1 cellular context compared by ENCODE assay signal in the genomic region with DNA sequence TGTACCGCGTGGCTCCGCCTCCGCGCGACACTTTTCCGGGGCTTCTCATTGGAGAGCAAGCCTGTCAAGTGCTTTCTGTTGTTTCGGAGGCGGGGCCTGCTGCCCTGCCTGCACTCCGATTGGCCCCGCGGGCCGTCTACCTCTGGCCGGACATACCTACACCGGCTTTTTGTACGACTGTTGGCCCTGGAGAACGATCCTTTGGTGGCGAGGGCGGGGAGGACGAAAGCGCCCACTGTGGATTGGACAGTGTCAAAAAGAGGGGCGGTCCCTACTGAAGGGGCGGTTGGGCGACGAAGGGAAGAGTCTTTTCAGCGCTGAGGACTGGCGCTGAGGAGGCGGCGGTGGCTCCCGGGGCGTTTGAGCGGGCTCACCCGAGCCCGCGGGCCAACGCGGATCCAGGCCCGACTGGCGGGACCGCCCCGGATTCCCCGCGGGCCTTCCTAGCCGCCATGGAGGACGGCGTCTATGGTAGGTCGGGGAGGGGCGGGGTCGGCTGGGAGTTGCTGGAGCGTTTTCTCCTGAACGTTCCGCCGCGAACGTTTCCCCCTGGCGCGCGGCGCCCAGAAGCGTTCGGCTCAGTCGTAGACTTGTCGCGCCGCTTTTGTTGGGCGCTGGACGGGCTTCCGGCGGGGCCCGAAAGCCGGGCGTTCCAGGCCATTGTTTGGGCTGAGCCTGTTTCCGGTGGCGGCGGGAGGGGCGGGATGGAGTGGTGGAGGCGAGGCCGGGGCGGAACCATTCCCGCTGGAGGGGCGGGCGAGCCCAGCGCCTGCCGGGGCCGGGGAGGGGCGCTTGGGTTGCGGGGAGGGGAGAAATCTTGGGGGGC.
TF ChIP-seq lines count a peak whose summit lies in the region.

A gene with protein sequence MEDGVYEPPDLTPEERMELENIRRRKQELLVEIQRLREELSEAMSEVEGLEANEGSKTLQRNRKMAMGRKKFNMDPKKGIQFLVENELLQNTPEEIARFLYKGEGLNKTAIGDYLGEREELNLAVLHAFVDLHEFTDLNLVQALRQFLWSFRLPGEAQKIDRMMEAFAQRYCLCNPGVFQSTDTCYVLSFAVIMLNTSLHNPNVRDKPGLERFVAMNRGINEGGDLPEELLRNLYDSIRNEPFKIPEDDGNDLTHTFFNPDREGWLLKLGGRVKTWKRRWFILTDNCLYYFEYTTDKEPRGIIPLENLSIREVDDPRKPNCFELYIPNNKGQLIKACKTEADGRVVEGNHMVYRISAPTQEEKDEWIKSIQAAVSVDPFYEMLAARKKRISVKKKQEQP (plus strand): TSS at position 314 of the 826 bp plus-strand sequence. CDS start 139 bp downstream, at position 453.

TF ChIP-seq in K562, 482 proteins besides CTCF, POLR2A, EP300 and RAD21 (continued from another document and continues in another):
- TF ChIP-seq MYC (IDR thresholded peaks at IDR 0.05; ENCODE audit: low read depth, low read length) (no peak), MYC (CRISPR knock-in tag; IDR thresholded peaks at IDR 0.05; ENCODE audit: borderline replicate concordance, low read depth) (peak; percentile 61; the same call in 1 of the 2 replicates), MTF1 (CRISPR knock-in tag; IDR thresholded peaks at IDR 0.05; ENCODE audit: borderline replicate concordance) (no peak), SMAD3 (CRISPR knock-in tag; conservative IDR thresholded peaks at IDR 0.05) (0 out of 2 replicates have a peak, but pooled peaks have one; percentile 45), ZNF282 (CRISPR knock-in tag; IDR thresholded peaks at IDR 0.05) (no peak), ZNF133 (CRISPR knock-in tag; IDR thresholded peaks at IDR 0.05) (no peak), SMAD1 (IDR thresholded peaks at IDR 0.05; ENCODE audit: low read depth, low read length, partially characterized antibody) (peak; percentile 54), NFIC (IDR thresholded peaks at IDR 0.05) (peak; percentile 45), CBX2 (IDR thresholded peaks at IDR 0.05; ENCODE audit: insufficient read depth, low read length, poor library complexity, severe bottlenecking) (no peak), ZKSCAN8 (CRISPR knock-in tag; IDR thresholded peaks at IDR 0.05) (no peak), ARNT (IDR thresholded peaks at IDR 0.05) (no peak), RFX7 (CRISPR knock-in tag; IDR thresholded peaks at IDR 0.05) (no peak), CHD2 (IDR thresholded peaks at IDR 0.05; ENCODE audit: low read depth, low read length) (peak; percentile 87), FOXJ3 (CRISPR knock-in tag; IDR thresholded peaks at IDR 0.05) (no peak), ERF (CRISPR knock-in tag; IDR thresholded peaks at IDR 0.05) (peak; percentile 97), ARID1B (IDR thresholded peaks at IDR 0.05) (peak; percentile 37; the same call in 1 of the 2 replicates), RB1 (IDR thresholded peaks at IDR 0.05; ENCODE audit: low read depth) (peak; percentile 82), FOXA1 (IDR thresholded peaks at IDR 0.05; ENCODE audit: borderline replicate concordance) (no peak), CCAR2 (IDR thresholded peaks at IDR 0.05; ENCODE audit: low read depth, low read length) (no peak), MTA2 (IDR thresholded peaks at IDR 0.05; ENCODE audit: low read depth) (no peak), ZNF507 (tag; conservative IDR thresholded peaks at IDR 0.05) (no peak), XRCC3 (IDR thresholded peaks at IDR 0.05) (no peak), ARID2 (IDR thresholded peaks at IDR 0.05) (no peak), PTTG1 (tag; IDR thresholded peaks at IDR 0.05; ENCODE audit: low read depth) (no peak), NCOA6 (IDR thresholded peaks at IDR 0.05) (no peak), TAF1 (IDR thresholded peaks at IDR 0.05; ENCODE audit: control insufficient read depth, extremely low read depth, insufficient read depth, low read length, severe bottlenecking) (peak; percentile 94)
- TF ChIP-seq, protein P1, sequence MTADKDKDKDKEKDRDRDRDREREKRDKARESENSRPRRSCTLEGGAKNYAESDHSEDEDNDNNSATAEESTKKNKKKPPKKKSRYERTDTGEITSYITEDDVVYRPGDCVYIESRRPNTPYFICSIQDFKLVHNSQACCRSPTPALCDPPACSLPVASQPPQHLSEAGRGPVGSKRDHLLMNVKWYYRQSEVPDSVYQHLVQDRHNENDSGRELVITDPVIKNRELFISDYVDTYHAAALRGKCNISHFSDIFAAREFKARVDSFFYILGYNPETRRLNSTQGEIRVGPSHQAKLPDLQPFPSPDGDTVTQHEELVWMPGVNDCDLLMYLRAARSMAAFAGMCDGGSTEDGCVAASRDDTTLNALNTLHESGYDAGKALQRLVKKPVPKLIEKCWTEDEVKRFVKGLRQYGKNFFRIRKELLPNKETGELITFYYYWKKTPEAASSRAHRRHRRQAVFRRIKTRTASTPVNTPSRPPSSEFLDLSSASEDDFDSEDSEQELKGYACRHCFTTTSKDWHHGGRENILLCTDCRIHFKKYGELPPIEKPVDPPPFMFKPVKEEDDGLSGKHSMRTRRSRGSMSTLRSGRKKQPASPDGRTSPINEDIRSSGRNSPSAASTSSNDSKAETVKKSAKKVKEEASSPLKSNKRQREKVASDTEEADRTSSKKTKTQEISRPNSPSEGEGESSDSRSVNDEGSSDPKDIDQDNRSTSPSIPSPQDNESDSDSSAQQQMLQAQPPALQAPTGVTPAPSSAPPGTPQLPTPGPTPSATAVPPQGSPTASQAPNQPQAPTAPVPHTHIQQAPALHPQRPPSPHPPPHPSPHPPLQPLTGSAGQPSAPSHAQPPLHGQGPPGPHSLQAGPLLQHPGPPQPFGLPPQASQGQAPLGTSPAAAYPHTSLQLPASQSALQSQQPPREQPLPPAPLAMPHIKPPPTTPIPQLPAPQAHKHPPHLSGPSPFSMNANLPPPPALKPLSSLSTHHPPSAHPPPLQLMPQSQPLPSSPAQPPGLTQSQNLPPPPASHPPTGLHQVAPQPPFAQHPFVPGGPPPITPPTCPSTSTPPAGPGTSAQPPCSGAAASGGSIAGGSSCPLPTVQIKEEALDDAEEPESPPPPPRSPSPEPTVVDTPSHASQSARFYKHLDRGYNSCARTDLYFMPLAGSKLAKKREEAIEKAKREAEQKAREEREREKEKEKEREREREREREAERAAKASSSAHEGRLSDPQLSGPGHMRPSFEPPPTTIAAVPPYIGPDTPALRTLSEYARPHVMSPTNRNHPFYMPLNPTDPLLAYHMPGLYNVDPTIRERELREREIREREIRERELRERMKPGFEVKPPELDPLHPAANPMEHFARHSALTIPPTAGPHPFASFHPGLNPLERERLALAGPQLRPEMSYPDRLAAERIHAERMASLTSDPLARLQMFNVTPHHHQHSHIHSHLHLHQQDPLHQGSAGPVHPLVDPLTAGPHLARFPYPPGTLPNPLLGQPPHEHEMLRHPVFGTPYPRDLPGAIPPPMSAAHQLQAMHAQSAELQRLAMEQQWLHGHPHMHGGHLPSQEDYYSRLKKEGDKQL (CRISPR knock-in tag; IDR thresholded peaks at IDR 0.05; ENCODE audit: borderline replicate concordance): no peak
- TF ChIP-seq, protein P2, sequence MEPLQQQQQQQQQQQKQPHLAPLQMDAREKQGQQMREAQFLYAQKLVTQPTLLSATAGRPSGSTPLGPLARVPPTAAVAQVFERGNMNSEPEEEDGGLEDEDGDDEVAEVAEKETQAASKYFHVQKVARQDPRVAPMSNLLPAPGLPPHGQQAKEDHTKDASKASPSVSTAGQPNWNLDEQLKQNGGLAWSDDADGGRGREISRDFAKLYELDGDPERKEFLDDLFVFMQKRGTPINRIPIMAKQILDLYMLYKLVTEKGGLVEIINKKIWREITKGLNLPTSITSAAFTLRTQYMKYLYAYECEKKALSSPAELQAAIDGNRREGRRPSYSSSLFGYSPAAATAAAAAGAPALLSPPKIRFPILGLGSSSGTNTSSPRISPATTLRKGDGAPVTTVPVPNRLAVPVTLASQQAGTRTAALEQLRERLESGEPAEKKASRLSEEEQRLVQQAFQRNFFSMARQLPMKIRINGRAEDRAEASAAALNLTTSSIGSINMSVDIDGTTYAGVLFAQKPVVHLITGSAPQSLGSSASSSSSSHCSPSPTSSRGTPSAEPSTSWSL (CRISPR knock-in tag; IDR thresholded peaks at IDR 0.05; ENCODE audit: borderline replicate concordance): no peak; the same call in 1 of the 2 replicates
- TF ChIP-seq, protein P3, sequence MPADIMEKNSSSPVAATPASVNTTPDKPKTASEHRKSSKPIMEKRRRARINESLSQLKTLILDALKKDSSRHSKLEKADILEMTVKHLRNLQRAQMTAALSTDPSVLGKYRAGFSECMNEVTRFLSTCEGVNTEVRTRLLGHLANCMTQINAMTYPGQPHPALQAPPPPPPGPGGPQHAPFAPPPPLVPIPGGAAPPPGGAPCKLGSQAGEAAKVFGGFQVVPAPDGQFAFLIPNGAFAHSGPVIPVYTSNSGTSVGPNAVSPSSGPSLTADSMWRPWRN (IDR thresholded peaks at IDR 0.05; ENCODE audit: low read depth): no peak
- TF ChIP-seq, protein P4, sequence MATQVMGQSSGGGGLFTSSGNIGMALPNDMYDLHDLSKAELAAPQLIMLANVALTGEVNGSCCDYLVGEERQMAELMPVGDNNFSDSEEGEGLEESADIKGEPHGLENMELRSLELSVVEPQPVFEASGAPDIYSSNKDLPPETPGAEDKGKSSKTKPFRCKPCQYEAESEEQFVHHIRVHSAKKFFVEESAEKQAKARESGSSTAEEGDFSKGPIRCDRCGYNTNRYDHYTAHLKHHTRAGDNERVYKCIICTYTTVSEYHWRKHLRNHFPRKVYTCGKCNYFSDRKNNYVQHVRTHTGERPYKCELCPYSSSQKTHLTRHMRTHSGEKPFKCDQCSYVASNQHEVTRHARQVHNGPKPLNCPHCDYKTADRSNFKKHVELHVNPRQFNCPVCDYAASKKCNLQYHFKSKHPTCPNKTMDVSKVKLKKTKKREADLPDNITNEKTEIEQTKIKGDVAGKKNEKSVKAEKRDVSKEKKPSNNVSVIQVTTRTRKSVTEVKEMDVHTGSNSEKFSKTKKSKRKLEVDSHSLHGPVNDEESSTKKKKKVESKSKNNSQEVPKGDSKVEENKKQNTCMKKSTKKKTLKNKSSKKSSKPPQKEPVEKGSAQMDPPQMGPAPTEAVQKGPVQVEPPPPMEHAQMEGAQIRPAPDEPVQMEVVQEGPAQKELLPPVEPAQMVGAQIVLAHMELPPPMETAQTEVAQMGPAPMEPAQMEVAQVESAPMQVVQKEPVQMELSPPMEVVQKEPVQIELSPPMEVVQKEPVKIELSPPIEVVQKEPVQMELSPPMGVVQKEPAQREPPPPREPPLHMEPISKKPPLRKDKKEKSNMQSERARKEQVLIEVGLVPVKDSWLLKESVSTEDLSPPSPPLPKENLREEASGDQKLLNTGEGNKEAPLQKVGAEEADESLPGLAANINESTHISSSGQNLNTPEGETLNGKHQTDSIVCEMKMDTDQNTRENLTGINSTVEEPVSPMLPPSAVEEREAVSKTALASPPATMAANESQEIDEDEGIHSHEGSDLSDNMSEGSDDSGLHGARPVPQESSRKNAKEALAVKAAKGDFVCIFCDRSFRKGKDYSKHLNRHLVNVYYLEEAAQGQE (CRISPR knock-in tag; IDR thresholded peaks at IDR 0.05; ENCODE audit: low read depth): peak; percentile 85; the same call in 1 of the 2 replicates
- TF ChIP-seq, protein P5, sequence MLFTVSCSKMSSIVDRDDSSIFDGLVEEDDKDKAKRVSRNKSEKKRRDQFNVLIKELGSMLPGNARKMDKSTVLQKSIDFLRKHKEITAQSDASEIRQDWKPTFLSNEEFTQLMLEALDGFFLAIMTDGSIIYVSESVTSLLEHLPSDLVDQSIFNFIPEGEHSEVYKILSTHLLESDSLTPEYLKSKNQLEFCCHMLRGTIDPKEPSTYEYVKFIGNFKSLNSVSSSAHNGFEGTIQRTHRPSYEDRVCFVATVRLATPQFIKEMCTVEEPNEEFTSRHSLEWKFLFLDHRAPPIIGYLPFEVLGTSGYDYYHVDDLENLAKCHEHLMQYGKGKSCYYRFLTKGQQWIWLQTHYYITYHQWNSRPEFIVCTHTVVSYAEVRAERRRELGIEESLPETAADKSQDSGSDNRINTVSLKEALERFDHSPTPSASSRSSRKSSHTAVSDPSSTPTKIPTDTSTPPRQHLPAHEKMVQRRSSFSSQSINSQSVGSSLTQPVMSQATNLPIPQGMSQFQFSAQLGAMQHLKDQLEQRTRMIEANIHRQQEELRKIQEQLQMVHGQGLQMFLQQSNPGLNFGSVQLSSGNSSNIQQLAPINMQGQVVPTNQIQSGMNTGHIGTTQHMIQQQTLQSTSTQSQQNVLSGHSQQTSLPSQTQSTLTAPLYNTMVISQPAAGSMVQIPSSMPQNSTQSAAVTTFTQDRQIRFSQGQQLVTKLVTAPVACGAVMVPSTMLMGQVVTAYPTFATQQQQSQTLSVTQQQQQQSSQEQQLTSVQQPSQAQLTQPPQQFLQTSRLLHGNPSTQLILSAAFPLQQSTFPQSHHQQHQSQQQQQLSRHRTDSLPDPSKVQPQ (CRISPR knock-in tag; IDR thresholded peaks at IDR 0.05; ENCODE audit: borderline replicate concordance): no peak
- TF ChIP-seq, protein P6, sequence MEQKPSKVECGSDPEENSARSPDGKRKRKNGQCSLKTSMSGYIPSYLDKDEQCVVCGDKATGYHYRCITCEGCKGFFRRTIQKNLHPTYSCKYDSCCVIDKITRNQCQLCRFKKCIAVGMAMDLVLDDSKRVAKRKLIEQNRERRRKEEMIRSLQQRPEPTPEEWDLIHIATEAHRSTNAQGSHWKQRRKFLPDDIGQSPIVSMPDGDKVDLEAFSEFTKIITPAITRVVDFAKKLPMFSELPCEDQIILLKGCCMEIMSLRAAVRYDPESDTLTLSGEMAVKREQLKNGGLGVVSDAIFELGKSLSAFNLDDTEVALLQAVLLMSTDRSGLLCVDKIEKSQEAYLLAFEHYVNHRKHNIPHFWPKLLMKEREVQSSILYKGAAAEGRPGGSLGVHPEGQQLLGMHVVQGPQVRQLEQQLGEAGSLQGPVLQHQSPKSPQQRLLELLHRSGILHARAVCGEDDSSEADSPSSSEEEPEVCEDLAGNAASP (IDR thresholded peaks at IDR 0.05): no peak
- TF ChIP-seq, protein P7, sequence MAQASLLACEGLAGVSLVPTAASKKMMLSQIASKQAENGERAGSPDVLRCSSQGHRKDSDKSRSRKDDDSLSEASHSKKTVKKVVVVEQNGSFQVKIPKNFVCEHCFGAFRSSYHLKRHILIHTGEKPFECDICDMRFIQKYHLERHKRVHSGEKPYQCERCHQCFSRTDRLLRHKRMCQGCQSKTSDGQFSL (CRISPR knock-in tag; IDR thresholded peaks at IDR 0.05): no peak
- TF ChIP-seq, protein P7 (tag; IDR thresholded peaks at IDR 0.05): no peak
- TF ChIP-seq, protein P8, sequence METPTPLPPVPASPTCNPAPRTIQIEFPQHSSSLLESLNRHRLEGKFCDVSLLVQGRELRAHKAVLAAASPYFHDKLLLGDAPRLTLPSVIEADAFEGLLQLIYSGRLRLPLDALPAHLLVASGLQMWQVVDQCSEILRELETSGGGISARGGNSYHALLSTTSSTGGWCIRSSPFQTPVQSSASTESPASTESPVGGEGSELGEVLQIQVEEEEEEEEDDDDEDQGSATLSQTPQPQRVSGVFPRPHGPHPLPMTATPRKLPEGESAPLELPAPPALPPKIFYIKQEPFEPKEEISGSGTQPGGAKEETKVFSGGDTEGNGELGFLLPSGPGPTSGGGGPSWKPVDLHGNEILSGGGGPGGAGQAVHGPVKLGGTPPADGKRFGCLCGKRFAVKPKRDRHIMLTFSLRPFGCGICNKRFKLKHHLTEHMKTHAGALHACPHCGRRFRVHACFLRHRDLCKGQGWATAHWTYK (CRISPR knock-in tag; IDR thresholded peaks at IDR 0.05): peak; percentile 89
- TF ChIP-seq, protein P9, sequence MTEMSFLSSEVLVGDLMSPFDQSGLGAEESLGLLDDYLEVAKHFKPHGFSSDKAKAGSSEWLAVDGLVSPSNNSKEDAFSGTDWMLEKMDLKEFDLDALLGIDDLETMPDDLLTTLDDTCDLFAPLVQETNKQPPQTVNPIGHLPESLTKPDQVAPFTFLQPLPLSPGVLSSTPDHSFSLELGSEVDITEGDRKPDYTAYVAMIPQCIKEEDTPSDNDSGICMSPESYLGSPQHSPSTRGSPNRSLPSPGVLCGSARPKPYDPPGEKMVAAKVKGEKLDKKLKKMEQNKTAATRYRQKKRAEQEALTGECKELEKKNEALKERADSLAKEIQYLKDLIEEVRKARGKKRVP (CRISPR knock-in tag; IDR thresholded peaks at IDR 0.05): peak; percentile 58; the same call in 1 of the 2 replicates
